Comparison of ENCODE assay signal across 21 cellular contexts in genomic region chr10:132891994-132892393, GRCh38. TPM values are rescaled to one million over a fixed set of nuclear protein-coding genes. Genes with fewer than 3 reads are reported as not detected.
DNase-seq lines count a peak whose midpoint lies in the region; TF ChIP-seq lines count a peak whose summit lies in the region.
"Had no signal": no experiment of that assay in that cellular context is flagged by ENCODE, and none has a peak within 500 bp of the region (broad histone marks: within the 10 kb centered on the region; RNA-seq: fewer than 3 reads in every experiment).

No MANE protein-coding gene starts in this region.

- DNase-seq in ACHN (peak; percentile 9), fibroblast of villous mesenchyme (ENCODE audit: low read depth) (peak; percentile 53), mesenteric fat pad (ENCODE audit: low spot score) (peak; percentile 74), H9 (no peak), coronary artery (ENCODE audit: low spot score) (no peak), MV-4-11 (lab: John Stamatoyannopoulos, UW) (no peak), NCI-H2196 (lab: John Stamatoyannopoulos, UW; ENCODE audit: unreplicated experiment) (no peak)
- DNase-seq: amniotic stem cell; gastrocnemius medialis; immature natural killer cell; mesendoderm; NCI-H2081 treated with DMSO at 0.1 percent for 48 hours; NCI-H510A treated with DMSO at 0.1 percent for 48 hours; SIG-M5; stimulated activated naive CD4-positive, alpha-beta T cell had no signal

- H3K4me2 ChIP-seq in H9 (ENCODE audit: insufficient read depth, insufficient read length, low read length), result no peak overlapping the region

- H3K4me1 ChIP-seq in HUES48 (ENCODE audit: control insufficient read depth, insufficient read depth, low read length) (peaks cover 17% of the 10 kb centered on the region), H9 (ENCODE audit: insufficient read depth, low read length) (peaks cover 14% of the 10 kb centered on the region; the same call in 1 of the 2 replicates)
- H3K4me1 ChIP-seq: gastrocnemius medialis had no signal

- in situ Hi-C loops in ACHN (cut with HindIII; ENCODE audit: low pct_ligation_motif_present, low pct_unique_long_range_greater_than_20kb, low sequenced_read_pairs), result no loop called here

- H3K27ac ChIP-seq in HUES48 (ENCODE audit: low read depth, low read length) (no peak overlapping the region), H9 (ENCODE audit: insufficient read length, low read depth, low read length) (no peak overlapping the region), coronary artery (no peak overlapping the region)
- H3K27ac ChIP-seq: gastrocnemius medialis, HL-60 had no signal

- H3K79me1 ChIP-seq in H9 (ENCODE audit: insufficient read depth, low read depth, low read length, poor library complexity, severe bottlenecking), result no peaks in the 10 kb centered on the region

- no CpG with 5 or more reads among the region's 12 CpGs for WGBS in H9 (ENCODE audit: extremely low coverage, insufficient read length, low lambda C conversion rate)

- no peak overlapping the region for H2AFZ ChIP-seq in H9 (ENCODE audit: low read length)

- H2BK20ac ChIP-seq in H9 (ENCODE audit: low read depth, low read length, poor library complexity, severe bottlenecking), result no peak overlapping the region

- no peaks in the 10 kb centered on the region for H3K36me3 ChIP-seq in HUES48 (ENCODE audit: control insufficient read depth, insufficient read depth, low read length)
- H3K36me3 ChIP-seq: gastrocnemius medialis had no signal

- no peaks in the 10 kb centered on the region for H4K20me1 ChIP-seq in H9 (ENCODE audit: control insufficient read depth, insufficient read depth, insufficient read length)

- H3K4me3 ChIP-seq in HUES48 (ENCODE audit: low read depth, low read length) (0 out of 2 replicates have a peak overlapping the region, but pooled peaks have one; percentile 4), fibroblast of villous mesenchyme (ENCODE audit: low read depth, low read length) (no peak overlapping the region), coronary artery (no peak overlapping the region)
- H3K4me3 ChIP-seq: gastrocnemius medialis, GM12878, K562 had no signal

- peaks cover 0 to 2% of the 10 kb centered on the region in 2 experiments; a peak in 4 of 5 replicates for H3K9me3 Mint-ChIP-seq in H9
- H3K9me3 Mint-ChIP-seq: immature natural killer cell; neural crest cell; T-helper 2 cell treated with Interferon-gamma antibody and Interleukin-4, amounts not matched to agents 5 μg/mL and 100 μg/mL, for 36 hours had no signal

- peaks cover 12% of the 10 kb centered on the region for H3K27me3 Mint-ChIP-seq in H9 (ENCODE audit: low read depth)

- peak overlapping the region in 1 of 2 experiments; percentile 20; a peak in 1 of 5 replicates for H3K4me3 Mint-ChIP-seq in H9
- H3K4me3 Mint-ChIP-seq: immature natural killer cell; neural crest cell; T-helper 2 cell treated with Interferon-gamma antibody and Interleukin-4, amounts not matched to agents 5 μg/mL and 100 μg/mL, for 36 hours had no signal

- H3K4me1 Mint-ChIP-seq in H9, result peaks cover 41 to 47% of the 10 kb centered on the region in 2 experiments
- H3K4me1 Mint-ChIP-seq: immature natural killer cell, neural crest cell had no signal

- no peak overlapping the region for H2BK120ac ChIP-seq in H9 (ENCODE audit: low read depth, low read length, poor library complexity, severe bottlenecking)

- H3K23ac ChIP-seq in H9 (ENCODE audit: insufficient read length, low read depth, low read length), result no peak overlapping the region

- H3K14ac ChIP-seq in H9 (ENCODE audit: insufficient read depth, low read length), result no peak overlapping the region

- no peak overlapping the region for H3K4ac ChIP-seq in H9 (ENCODE audit: low read depth, low read length)

- no peak overlapping the region for H4K91ac ChIP-seq in H9 (ENCODE audit: insufficient read length, low read depth, low read length)

- H2BK5ac ChIP-seq in H9 (ENCODE audit: insufficient read length, low read length), result no peak overlapping the region

- H3K56ac ChIP-seq in H9 (ENCODE audit: insufficient read length, low read depth, low read length), result no peak overlapping the region

- no peak overlapping the region for H2BK15ac ChIP-seq in H9 (ENCODE audit: low read depth, low read length)

- H3K27me3 ChIP-seq in HUES48 (ENCODE audit: control insufficient read depth, insufficient read depth, low read length) (no peaks in the 10 kb centered on the region), H9 (ENCODE audit: insufficient read depth, low read length) (no peaks in the 10 kb centered on the region)

- no peak overlapping the region for H3K18ac ChIP-seq in H9 (ENCODE audit: insufficient read length, low read depth, low read length)

- H3K9me3 ChIP-seq in HUES48 (ENCODE audit: control insufficient read depth, insufficient read depth, low read length) (peaks cover 4% of the 10 kb centered on the region; the same call in 1 of the 2 replicates), H9 (ENCODE audit: control insufficient read depth, low read depth, low read length) (no peaks in the 10 kb centered on the region)
- H3K9me3 ChIP-seq: gastrocnemius medialis had no signal

- TF ChIP-seq CTCF in fibroblast of villous mesenchyme (IDR thresholded peaks at IDR 0.05; ENCODE audit: insufficient read depth, low read depth, low read length) (no peak), H9 (conservative IDR thresholded peaks at IDR 0.05) (no peak), coronary artery (IDR thresholded peaks at IDR 0.05) (no peak)

- no peak overlapping the region for H3T11ph ChIP-seq in H9 (ENCODE audit: low read length)

- no peak overlapping the region for H4K8ac ChIP-seq in H9 (replicated peaks; ENCODE audit: insufficient read length, low read depth, low read length)

- no peaks in the 10 kb centered on the region for H3K36me3 Mint-ChIP-seq in H9 (ENCODE audit: insufficient read depth in 1 of 3, low read depth in 3 of 3)
- H3K36me3 Mint-ChIP-seq: immature natural killer cell had no signal

- H3K23me2 ChIP-seq in H9 (ENCODE audit: insufficient read length, low read depth, low read length, poor library complexity, severe bottlenecking), result peaks cover 3% of the 10 kb centered on the region

- H3K27ac Mint-ChIP-seq in H9, result peak overlapping the region in 1 of 3 experiments; percentile 76; a peak in 3 of 7 replicates
- H3K27ac Mint-ChIP-seq: immature natural killer cell; T-helper 2 cell treated with Interferon-gamma antibody and Interleukin-4, amounts not matched to agents 5 μg/mL and 100 μg/mL, for 36 hours had no signal

- no peak overlapping the region for H4K5ac ChIP-seq in H9 (ENCODE audit: insufficient read length, low read depth, low read length)

- H3K9ac ChIP-seq in HUES48 (ENCODE audit: low read depth, low read length) (no peak overlapping the region; the same call in 1 of the 2 replicates), H9 (ENCODE audit: extremely low read depth, insufficient read length, low read length) (no peak overlapping the region)

- H3K79me2 ChIP-seq in H9 (ENCODE audit: insufficient read depth, low read length), result no peaks in the 10 kb centered on the region

- no peak overlapping the region for H2BK12ac ChIP-seq in H9 (ENCODE audit: insufficient read length, low read depth, low read length)

- H2AK5ac ChIP-seq in H9 (ENCODE audit: insufficient read length, low read length), result no peak overlapping the region

RNA-seq across cellular contexts. Expression of gene CFAP46, which starts 50.4 kb away (rescaled TPM):
- total RNA-seq in fibroblast of villous mesenchyme, result under 0.01 and 0.32 TPM in 2 replicates
- total RNA-seq in mesenteric fat pad, result not detected
- total RNA-seq in H9 (2021), result 2.9 and 3.1 TPM in 2 replicates
- total RNA-seq: GM12878, K562 had no signal

Comparison
In these comparisons a context has a peak if more than half of its experiments do, and no peak if none do; other contexts are left out.
1. DNase-seq: peak in ACHN (single experiment), fibroblast of villous mesenchyme (single experiment) and mesenteric fat pad (single experiment); none in H9 (single experiment), coronary artery (single experiment), MV-4-11 (single experiment) and NCI-H2196 (single experiment).